Comparison of ENCODE assay signal across 24 cellular contexts in the genomic region with DNA sequence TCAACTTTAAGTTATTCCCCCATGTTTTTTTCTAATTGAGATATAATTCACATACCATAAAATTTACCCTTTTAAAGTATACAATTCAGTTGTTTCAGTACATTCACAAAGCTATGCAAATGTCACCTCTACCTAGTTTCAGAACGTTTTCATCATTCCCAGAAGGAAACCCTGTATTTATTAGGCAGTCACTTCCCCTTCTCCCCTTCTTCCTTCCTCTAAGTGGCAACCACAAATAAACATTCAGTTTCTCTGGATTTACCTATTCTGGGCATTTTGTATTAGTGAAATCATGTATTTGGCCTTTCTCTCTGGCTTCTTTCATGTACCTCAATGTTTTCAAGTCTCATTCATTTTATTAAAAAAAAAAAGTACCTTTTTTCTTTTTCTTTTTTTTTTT.
"Had no signal": no experiment of that assay in that cellular context is flagged by ENCODE, and none has a peak within 500 bp of the region (broad histone marks: within the 10 kb centered on the region; RNA-seq: fewer than 3 reads in every experiment).

No MANE protein-coding gene starts in this region.

- H3K4me1 ChIP-seq: SJSA1 had no signal

- H3K36me3 ChIP-seq: SJSA1 had no signal

- H3K27me3 ChIP-seq: SJSA1 had no signal

- H3K4me3 Mint-ChIP-seq: IgD-negative memory B cell had no signal

- H3K27me3 Mint-ChIP-seq: IgD-negative memory B cell had no signal

- H3K4me3 ChIP-seq: K562, SJSA1, SK-N-MC had no signal

- H3K9me3 ChIP-seq: SJSA1 had no signal

- H3K27ac Mint-ChIP-seq: IgD-negative memory B cell had no signal

- ATAC-seq: K562 had no signal

- H3K27ac ChIP-seq: HL-60, KMS-11, SJSA1, SK-N-MC had no signal

- H3K9ac ChIP-seq: KMS-11 had no signal

- FAIRE-seq: HTR-8/SVneo, K562, RCC 7860 had no signal

- DNase-seq: Kasumi-1, MM.1S, NCI-H1105, NCI-H1417, NCI-H1436 treated with DMSO at 0.1 percent for 48 hours, NCI-H1694 treated with DMSO at 0.1 percent for 48 hours, NCI-H1930, NCI-H2081, NCI-H2107, NCI-H2227 treated with DMSO at 0.1 percent for 48 hours, NCI-H524, NCI-H526 treated with DMSO at 0.1 percent for 48 hours, NCI-H748 treated with DMSO at 0.1 percent for 48 hours, Right ventricle myocardium superior, RPMI8226, SIG-M5 had no signal

- H3K4me2 ChIP-seq: KMS-11 had no signal
